Comparison of ENCODE assay signal across 20 cellular contexts in genomic region chr18:34550902-34551301, GRCh38.
"Had no signal": no experiment of that assay in that cellular context is flagged by ENCODE, and none has a peak within 500 bp of the region (broad histone marks: within the 10 kb centered on the region; RNA-seq: fewer than 3 reads in every experiment).

No MANE protein-coding gene starts in this region.

- H3K27me3 ChIP-seq: breast epithelium, hepatocyte, left lung, neutrophil, ovary, vagina had no signal

- FAIRE-seq: endometrium had no signal

- H3K27ac ChIP-seq: breast epithelium, hepatocyte, left lung, neutrophil, ovary, thoracic aorta, vagina had no signal

- H3K9me3 ChIP-seq: breast epithelium, left lung, neutrophil, ovary, thoracic aorta, vagina had no signal

- H3K4me1 ChIP-seq: breast epithelium, left lung, vagina had no signal

- ATAC-seq: activated T-cell treated with anti-CD3 and anti-CD28 coated beads, Interleukin-2, amount 50 U/mL, for 4 hours; left lung; sciatic nerve had no signal

- DNase-seq: activated CD4-positive, alpha-beta T cell treated with anti-CD3 and anti-CD28 coated beads, Interleukin-2, amount 50 U/mL, for 4 hours; activated CD8-positive, alpha-beta memory T cell treated with anti-CD3 and anti-CD28 coated beads, Interleukin-2, amount 50 U/mL, for 48 hours; activated naive CD4-positive, alpha-beta T cell; activated naive CD8-positive, alpha-beta T cell treated with anti-CD3 and anti-CD28 coated beads for 36 hours; activated T-cell treated with anti-CD3 and anti-CD28 coated beads, Interleukin-2, amount 50 U/mL, for 4 hours; amniotic stem cell; foreskin fibroblast; immature natural killer cell; left lung; ovary; stimulated activated CD4-positive, alpha-beta T cell treated with anti-CD3 and anti-CD28 coated beads, Interleukin-4, amount 100 ng/mL, for 1 hour; stimulated activated naive CD4-positive, alpha-beta T cell; T-helper 9 cell had no signal

- H3K4me3 ChIP-seq: breast epithelium, hepatocyte, left lung, ovary, thoracic aorta, vagina had no signal

- H3K36me3 ChIP-seq: breast epithelium, left lung, neutrophil, ovary, thoracic aorta, vagina had no signal
